In the genomic region with DNA sequence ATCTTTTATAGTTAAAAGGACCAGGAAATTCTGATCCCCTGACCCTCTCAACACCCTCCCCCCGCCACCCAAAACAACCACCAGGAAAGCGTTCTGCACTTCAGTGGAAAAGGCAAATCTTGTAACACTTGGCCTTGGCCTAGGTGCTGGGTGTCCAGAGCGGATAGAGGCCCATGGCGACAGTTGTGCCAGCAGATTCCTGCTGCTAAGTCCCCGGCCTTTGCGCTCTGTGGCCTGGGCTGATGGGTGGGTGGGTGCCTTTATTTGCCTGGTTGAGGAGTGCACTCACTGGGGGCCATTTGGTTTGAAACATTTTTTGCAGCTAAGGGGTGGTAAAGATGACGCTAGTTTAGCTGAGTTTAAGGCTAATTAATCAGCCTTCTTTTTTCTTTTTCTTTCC, we compare ENCODE assay signal across 1 cellular context.
TF ChIP-seq lines count a peak whose summit lies in the region.

No MANE protein-coding gene starts in this region.

TF ChIP-seq in HCT116, 20 proteins besides CTCF, POLR2A, EP300 and RAD21 (continued from another document):
- TF ChIP-seq, protein P1, sequence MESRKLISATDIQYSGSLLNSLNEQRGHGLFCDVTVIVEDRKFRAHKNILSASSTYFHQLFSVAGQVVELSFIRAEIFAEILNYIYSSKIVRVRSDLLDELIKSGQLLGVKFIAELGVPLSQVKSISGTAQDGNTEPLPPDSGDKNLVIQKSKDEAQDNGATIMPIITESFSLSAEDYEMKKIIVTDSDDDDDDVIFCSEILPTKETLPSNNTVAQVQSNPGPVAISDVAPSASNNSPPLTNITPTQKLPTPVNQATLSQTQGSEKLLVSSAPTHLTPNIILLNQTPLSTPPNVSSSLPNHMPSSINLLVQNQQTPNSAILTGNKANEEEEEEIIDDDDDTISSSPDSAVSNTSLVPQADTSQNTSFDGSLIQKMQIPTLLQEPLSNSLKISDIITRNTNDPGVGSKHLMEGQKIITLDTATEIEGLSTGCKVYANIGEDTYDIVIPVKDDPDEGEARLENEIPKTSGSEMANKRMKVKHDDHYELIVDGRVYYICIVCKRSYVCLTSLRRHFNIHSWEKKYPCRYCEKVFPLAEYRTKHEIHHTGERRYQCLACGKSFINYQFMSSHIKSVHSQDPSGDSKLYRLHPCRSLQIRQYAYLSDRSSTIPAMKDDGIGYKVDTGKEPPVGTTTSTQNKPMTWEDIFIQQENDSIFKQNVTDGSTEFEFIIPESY (IDR thresholded peaks at IDR 0.05; ENCODE audit: extremely low read depth, insufficient replicate concordance, low read length), result no peak
TF ChIP-seq in HCT116: peak in this region for 1.
